Comparison of ENCODE assay signal across 15 cellular contexts in genomic region chr7:135181261-135181928, GRCh38. TPM values are rescaled to one million over a fixed set of nuclear protein-coding genes. Genes with fewer than 3 reads are reported as not detected.
A peak's percentile ranks its signal among the peaks of the same experiment; 100 is the strongest.
DNase-seq lines count a peak whose midpoint lies in the region; ATAC-seq and TF ChIP-seq lines count a peak whose summit lies in the region.
"Had no signal": no experiment of that assay in that cellular context is flagged by ENCODE, and none has a peak within 500 bp of the region (broad histone marks: within the 10 kb centered on the region; RNA-seq: fewer than 3 reads in every experiment).

No MANE protein-coding gene starts in this region.

- ATAC-seq in stimulated activated naive B cell treated with anti-CD40 and anti-IgM and Interleukin-4, amounts not matched to agents 10 μg/mL and 1 μg/mL and 100 μg/mL, for 72 hours (replicated peaks), result no peak
- ATAC-seq in omental fat pad (ENCODE audit: low FRiP score), result no peak
- ATAC-seq: A549; CD8-positive, alpha-beta T cell; GM23338 had no signal

- H3K9me3 Mint-ChIP-seq in stimulated activated naive B cell treated with anti-CD40 and anti-IgM and Interleukin-4, amounts not matched to agents 10 μg/mL and 1 μg/mL and 100 μg/mL, for 72 hours, result peaks cover 13 to 19% of the 10 kb centered on the region in 2 donors

- H3K4me1 Mint-ChIP-seq in stimulated activated naive B cell treated with anti-CD40 and anti-IgM and Interleukin-4, amounts not matched to agents 10 μg/mL and 1 μg/mL and 100 μg/mL, for 72 hours, result peaks cover 27 to 28% of the 10 kb centered on the region in 2 donors
- H3K4me1 Mint-ChIP-seq: CD14-positive monocyte, IgD-negative memory B cell had no signal

- H3K4me3 ChIP-seq in HEK293 (ENCODE audit: low read depth, low read length), result no peak overlapping the region
- H3K4me3 ChIP-seq in adipocyte (ENCODE audit: low read length), result peak overlapping the region; percentile 62
- H3K4me3 ChIP-seq in lower leg skin (ENCODE audit: low read depth, poor library complexity, severe bottlenecking), result no peak overlapping the region
- H3K4me3 ChIP-seq: A549, GM23338 had no signal

- CTCF ChIA-PET in HEK293 (lab: Yijun Ruan, JAX), result interaction anchor here (0.6 kb wide), 1 partner anchor 578 kb away, joined by 3 read pairs; no protein-coding TSS in a partner anchor

- H3K36me3 Mint-ChIP-seq in stimulated activated naive B cell treated with anti-CD40 and anti-IgM and Interleukin-4, amounts not matched to agents 10 μg/mL and 1 μg/mL and 100 μg/mL, for 72 hours, result peaks cover 85 to 95% of the 10 kb centered on the region in 2 donors

- H3K9me3 ChIP-seq in HEK293 (ENCODE audit: control insufficient read depth, insufficient read depth, low read depth, low read length) (no peaks in the 10 kb centered on the region), adipocyte (ENCODE audit: control insufficient read depth, low read length) (peaks cover 59% of the 10 kb centered on the region)
- H3K9me3 ChIP-seq: A549 had no signal

- H3K27me3 Mint-ChIP-seq in stimulated activated naive B cell treated with anti-CD40 and anti-IgM and Interleukin-4, amounts not matched to agents 10 μg/mL and 1 μg/mL and 100 μg/mL, for 72 hours, result no peaks in the 10 kb centered on the region
- H3K27me3 Mint-ChIP-seq: IgD-negative memory B cell had no signal

- peaks cover 0 to 35% of the 10 kb centered on the region in 2 experiments; a peak in 1 of 3 replicates for H3K36me3 ChIP-seq in HEK293 (ENCODE audit: control insufficient read depth in 2 of 2, insufficient read depth in 1 of 2, low read length in 2 of 2)
- H3K36me3 ChIP-seq in adipocyte (ENCODE audit: control insufficient read depth, insufficient read depth, low read length, severe bottlenecking), result peaks cover 69% of the 10 kb centered on the region

- intact Hi-C loops in lower leg skin (cut with DNase I; ENCODE audit: low total_unique reads), result no loop called here

- H3K4me1 ChIP-seq in HEK293 (ENCODE audit: control insufficient read depth, insufficient read depth, low read length) (no peaks in the 10 kb centered on the region), adipocyte (ENCODE audit: control insufficient read depth, insufficient read depth, low read length) (no peaks in the 10 kb centered on the region)

- no peak overlapping the region for H3K9ac ChIP-seq in adipocyte (ENCODE audit: low read length)
- H3K9ac ChIP-seq: KMS-11 had no signal

- H3K27ac ChIP-seq in HEK293 (ENCODE audit: extremely low read depth, low read depth, low read length), result no peak overlapping the region
- H3K27ac ChIP-seq: A549, KMS-11 had no signal

- peak; percentile 19 for DNase-seq in adipocyte (ENCODE audit: low read depth)
- DNase-seq in stimulated activated naive B cell treated with anti-CD40 and anti-IgM and Interleukin-4, amounts not matched to agents 10 μg/mL and 1 μg/mL and 100 μg/mL, for 72 hours, result no peak
- no peak for DNase-seq in omental fat pad (ENCODE audit: low spot score)
- no peak for DNase-seq in lower leg skin (ENCODE audit: low spot score in 2 of 2)
- DNase-seq: CD8-positive, alpha-beta T cell; COR-L47; H7 had no signal

- 87 to 93% methylated on average over 3 of the region's 3 CpGs for WGBS in lower leg skin, 2 donors

- TF ChIP-seq POLR2A in lower leg skin (IDR thresholded peaks at IDR 0.05), result no peak

- peak overlapping the region; percentile 91 for H3K27ac Mint-ChIP-seq in stimulated activated naive B cell treated with anti-CD40 and anti-IgM and Interleukin-4, amounts not matched to agents 10 μg/mL and 1 μg/mL and 100 μg/mL, for 72 hours
- H3K27ac Mint-ChIP-seq: CD14-positive monocyte; CD8-positive, alpha-beta T cell; GM23338 had no signal

- TF ChIP-seq CTCF in HEK293 (tag by site-specific recombination; IDR thresholded peaks at IDR 0.05) (no peak), omental fat pad (IDR thresholded peaks at IDR 0.05) (no peak), lower leg skin (IDR thresholded peaks at IDR 0.05) (no peak)

- POLR2A ChIA-PET in HEK293 (lab: Yijun Ruan, JAX), result no interaction called here

- no peaks in the 10 kb centered on the region for H3K27me3 ChIP-seq in adipocyte (replicated peaks; ENCODE audit: control insufficient read depth, insufficient read depth, low read length)

- H3K4me3 Mint-ChIP-seq in stimulated activated naive B cell treated with anti-CD40 and anti-IgM and Interleukin-4, amounts not matched to agents 10 μg/mL and 1 μg/mL and 100 μg/mL, for 72 hours, result no peak overlapping the region
- H3K4me3 Mint-ChIP-seq: CD14-positive monocyte; CD8-positive, alpha-beta T cell; GM23338 had no signal

TF ChIP-seq in HEK293, 187 proteins besides CTCF, POLR2A, EP300 and RAD21 (continues in another document):
- TF ChIP-seq ZXDB (tag by site-specific recombination; IDR thresholded peaks at IDR 0.05), result no peak
- TF ChIP-seq, protein P1, sequence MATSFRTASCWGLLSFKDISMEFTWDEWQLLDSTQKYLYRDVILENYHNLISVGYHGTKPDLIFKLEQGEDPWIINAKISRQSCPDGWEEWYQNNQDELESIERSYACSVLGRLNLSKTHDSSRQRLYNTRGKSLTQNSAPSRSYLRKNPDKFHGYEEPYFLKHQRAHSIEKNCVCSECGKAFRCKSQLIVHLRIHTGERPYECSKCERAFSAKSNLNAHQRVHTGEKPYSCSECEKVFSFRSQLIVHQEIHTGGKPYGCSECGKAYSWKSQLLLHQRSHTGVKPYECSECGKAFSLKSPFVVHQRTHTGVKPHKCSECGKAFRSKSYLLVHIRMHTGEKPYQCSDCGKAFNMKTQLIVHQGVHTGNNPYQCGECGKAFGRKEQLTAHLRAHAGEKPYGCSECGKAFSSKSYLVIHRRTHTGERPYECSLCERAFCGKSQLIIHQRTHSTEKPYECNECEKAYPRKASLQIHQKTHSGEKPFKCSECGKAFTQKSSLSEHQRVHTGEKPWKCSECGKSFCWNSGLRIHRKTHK (tag by site-specific recombination; IDR thresholded peaks at IDR 0.05), result no peak
- no peak for TF ChIP-seq ZFP37 (tag by site-specific recombination; IDR thresholded peaks at IDR 0.05)
- TF ChIP-seq ZSCAN30 (tag by site-specific recombination; IDR thresholded peaks at IDR 0.05), result no peak
- no peak for TF ChIP-seq ZNF639 (tag by site-specific recombination; IDR thresholded peaks at IDR 0.05)
- no peak for TF ChIP-seq ZNF239 (tag by site-specific recombination; IDR thresholded peaks at IDR 0.05)
- TF ChIP-seq GFI1B (tag by site-specific recombination; IDR thresholded peaks at IDR 0.05), result no peak
- peak; percentile 91 for TF ChIP-seq SETDB1 (IDR thresholded peaks at IDR 0.05; ENCODE audit: insufficient read length, low read length)
- TF ChIP-seq PRDM10 (tag by site-specific recombination; IDR thresholded peaks at IDR 0.05), result no peak
- no peak for TF ChIP-seq ZBTB17 (tag by site-specific recombination; IDR thresholded peaks at IDR 0.05)
- no peak for TF ChIP-seq KLF16 (tag by site-specific recombination; IDR thresholded peaks at IDR 0.05)
- no peak for TF ChIP-seq ZNF585B (tag by site-specific recombination; IDR thresholded peaks at IDR 0.05)
- TF ChIP-seq ZNF175 (tag by site-specific recombination; IDR thresholded peaks at IDR 0.05), result no peak
- TF ChIP-seq ZNF549 (tag by site-specific recombination; IDR thresholded peaks at IDR 0.05), result no peak
- TF ChIP-seq ZNF837 (tag by site-specific recombination; IDR thresholded peaks at IDR 0.05), result no peak

RNA-seq across cellular contexts. Expression of gene CYREN, which starts 10.9 kb away (rescaled TPM):
- total RNA-seq in omental fat pad (10 to 100 TPM; 24.6 to 50.8 (median 29.6) TPM), lower leg skin (10 to 100 TPM; 26.1 to 42.2 (median 30.5) TPM)

RNA-seq across cellular contexts. Expression of gene WDR91, which starts 29.9 kb away (rescaled TPM):
- total RNA-seq in omental fat pad, result 10 to 100 TPM in 3 of 4 donors, 1 to 10 TPM in 1; 9.8 to 51.9 (median 10.3) TPM
- total RNA-seq in lower leg skin, result 10 to 100 TPM; 16.7 to 25.0 (median 20.8) TPM

RNA-seq across cellular contexts. Expression of gene TMEM140, which starts 33.5 kb away (rescaled TPM):
- 100 to 1,000 TPM in 1 of 4 donors, 10 to 100 TPM in 3; 25.9 to 106 (median 62.1) TPM for total RNA-seq in omental fat pad
- total RNA-seq in lower leg skin, result 1 to 10 TPM; 4.3 to 8.6 (median 7.9) TPM
- total RNA-seq: GM23338, H7 had no signal

RNA-seq across cellular contexts. Expression of gene STRA8, which starts 52.2 kb away (rescaled TPM):
- total RNA-seq in omental fat pad (not detected), lower leg skin (1 to 10 TPM in 1 of 4 donors, under 1 TPM in 1, not detected in 2; 0.36 to 5.5 TPM)
- total RNA-seq: CD8-positive, alpha-beta T cell; Daoy; GM23338; H7; HT-29 had no signal
